In genomic region chr1:207077470-207078377, GRCh38 we compare ENCODE assay signal across 8 cellular contexts. TPM values are rescaled to one million over a fixed set of nuclear protein-coding genes. Genes with fewer than 3 reads are reported as not detected.
DNase-seq lines count a peak whose midpoint lies in the region; ATAC-seq and TF ChIP-seq lines count a peak whose summit lies in the region.

No MANE protein-coding gene starts in this region.

- intact Hi-C loops in lower lobe of right lung (cut with DNase I), result no loop called here

- peaks cover 24% of the 10 kb centered on the region for H3K36me3 ChIP-seq in lower lobe of right lung

- no peaks in the 10 kb centered on the region for H3K27me3 ChIP-seq in lower lobe of right lung (ENCODE audit: low read depth)

- peaks cover 6% of the 10 kb centered on the region for H3K4me1 ChIP-seq in lower lobe of right lung

- no peak overlapping the region for H3K27ac ChIP-seq in lower lobe of right lung

- peak; percentile 65 for DNase-seq in ELR (ENCODE audit: low read depth)
- DNase-seq in NCI-H748 (lab: John Stamatoyannopoulos, UW; ENCODE audit: unreplicated experiment), result peak; percentile 49
- peak; percentile 20 to 67 for DNase-seq in activated CD4-positive, alpha-beta T cell treated with anti-CD3 and anti-CD28 coated beads, Interleukin-2, amount 50 U/mL, for 24 hours (ENCODE audit: low read depth in 1 of 2, low spot score in 1 of 2)
- peak; percentile 86 for DNase-seq in dermis blood vessel endothelial cell
- DNase-seq in lower lobe of right lung, result no peak
- peak; percentile 35 for DNase-seq in stimulated activated CD8-positive, alpha-beta memory T cell treated with anti-CD3 and anti-CD28 coated beads, Interleukin-15, amount 100 ng/mL, for 1 hour (ENCODE audit: low read depth)

- ATAC-seq in HG03432 (IDR thresholded peaks at IDR 0.05; ENCODE audit: unreplicated experiment), result peak; percentile 55
- peak; percentile 91 to 95 for ATAC-seq in lower lobe of right lung
- no peak for ATAC-seq in HG03196 (IDR thresholded peaks at IDR 0.05; ENCODE audit: unreplicated experiment)

- no peak overlapping the region for H3K4me3 ChIP-seq in lower lobe of right lung

- H3K9me3 ChIP-seq in lower lobe of right lung, result no peaks in the 10 kb centered on the region

- peak; percentile 84 for TF ChIP-seq CTCF in lower lobe of right lung (IDR thresholded peaks at IDR 0.05)

RNA-seq across cellular contexts. Expression of gene C4BPB, which starts 10.9 kb away (rescaled TPM):
- total RNA-seq in dermis blood vessel endothelial cell (0.34 TPM in 1 of 2 replicates, not detected in the other), lower lobe of right lung (10.4 TPM)

RNA-seq across cellular contexts. Expression of gene PFKFB2, which starts 24.6 kb away (rescaled TPM):
- total RNA-seq in dermis blood vessel endothelial cell, result 1.0 and 1.1 TPM in 2 replicates
- total RNA-seq in lower lobe of right lung, result 41.5 TPM

RNA-seq across cellular contexts. Expression of gene C4BPA, which starts 26.3 kb away (rescaled TPM):
- total RNA-seq in dermis blood vessel endothelial cell, result under 0.01 TPM in 1 of 2 replicates, not detected in the other
- 65.2 TPM for total RNA-seq in lower lobe of right lung

RNA-seq across cellular contexts. Expression of gene YOD1, which starts 26.7 kb away (rescaled TPM):
- total RNA-seq in dermis blood vessel endothelial cell, result 8.2 and 8.5 TPM in 2 replicates
- total RNA-seq in lower lobe of right lung, result 7.9 TPM

RNA-seq across cellular contexts. Expression of gene C1orf116, which starts 45.2 kb away (rescaled TPM):
- 0.05 and 0.17 TPM in 2 replicates for total RNA-seq in dermis blood vessel endothelial cell
- total RNA-seq in lower lobe of right lung, result 123 TPM

Comparison
In these comparisons a context has a peak if more than half of its experiments do, and no peak if none do; other contexts are left out.
1. RNA of gene PFKFB2, which starts 24.6 kb away (total RNA-seq): 41.5 TPM in lower lobe of right lung (single experiment); 1.0 to 1.1 TPM in dermis blood vessel endothelial cell; every median in the first group is over 10 times any median in the second.
2. RNA of gene C4BPA, which starts 26.3 kb away (total RNA-seq): 65.2 TPM in lower lobe of right lung (single experiment); under 0.01 TPM in dermis blood vessel endothelial cell; every median in the first group is over 10 times any median in the second.